9 cellular contexts compared by ENCODE assay signal in the genomic region with DNA sequence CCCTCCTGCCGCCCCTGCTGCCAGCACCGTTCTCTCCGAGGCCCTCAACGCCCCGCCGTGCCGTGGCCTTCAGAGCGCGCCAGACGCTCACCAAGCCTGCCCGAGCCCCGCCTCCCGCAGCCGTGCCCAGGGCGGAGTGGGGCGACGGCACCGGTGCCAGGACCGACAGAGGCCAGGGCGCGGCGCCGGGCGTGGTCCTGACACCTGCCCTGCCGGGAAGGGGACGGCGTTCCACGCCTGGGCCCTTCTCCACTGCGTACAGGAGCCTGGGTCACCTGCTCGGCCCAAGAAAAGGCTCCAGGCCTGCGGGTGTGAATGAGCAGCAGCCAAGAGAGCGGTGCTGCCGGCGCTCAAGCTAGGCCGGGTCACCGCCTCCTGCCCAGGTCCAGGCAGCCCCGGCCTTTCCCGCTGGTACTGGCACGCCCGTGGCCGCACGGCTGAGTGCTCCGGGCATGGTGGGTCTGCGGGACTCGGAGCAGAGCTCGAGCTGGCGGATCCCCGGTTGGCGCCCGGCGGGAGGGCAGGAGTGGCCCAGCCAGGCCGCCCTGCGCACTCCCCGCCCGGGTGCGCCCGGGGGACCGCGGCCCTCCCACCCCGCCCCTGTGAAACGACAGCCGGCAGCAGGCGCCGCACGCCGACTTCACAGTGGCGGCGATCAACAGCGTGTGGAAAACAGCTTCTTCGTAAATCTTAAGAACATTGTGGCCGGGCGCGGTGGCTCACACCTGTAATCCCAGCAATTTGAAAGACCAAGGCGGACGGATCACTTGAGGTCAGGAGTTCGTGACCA. TPM values are rescaled to one million over a fixed set of nuclear protein-coding genes. Genes with fewer than 3 reads are reported as not detected.
DNase-seq lines count a peak whose midpoint lies in the region; ATAC-seq, FAIRE-seq and TF ChIP-seq lines count a peak whose summit lies in the region.
"Had no signal": no experiment of that assay in that cellular context is flagged by ENCODE, and none has a peak within 500 bp of the region (broad histone marks: within the 10 kb centered on the region; RNA-seq: fewer than 3 reads in every experiment).

No MANE protein-coding gene starts in this region.

- POLR2A ChIA-PET in activated CD4-positive, alpha-beta T cell treated with anti-CD3 and anti-CD28 coated beads for 36 hours (lab: Charles Lee) = no interaction called here

- peaks cover 23% of the 10 kb centered on the region for H3K4me1 Mint-ChIP-seq in activated CD4-positive, alpha-beta T cell treated with anti-CD3 and anti-CD28 coated beads for 36 hours
- peaks cover 24 to 36% of the 10 kb centered on the region in 2 donors for H3K4me1 Mint-ChIP-seq in stimulated activated naive B cell treated with anti-CD40 and anti-IgM and Interleukin-4, amounts not matched to agents 10 μg/mL and 1 μg/mL and 100 μg/mL, for 72 hours

- H3K27me3 Mint-ChIP-seq in activated CD4-positive, alpha-beta T cell treated with anti-CD3 and anti-CD28 coated beads for 36 hours = peaks cover 61% of the 10 kb centered on the region
- peaks cover 56 to 71% of the 10 kb centered on the region in 2 donors for H3K27me3 Mint-ChIP-seq in stimulated activated naive B cell treated with anti-CD40 and anti-IgM and Interleukin-4, amounts not matched to agents 10 μg/mL and 1 μg/mL and 100 μg/mL, for 72 hours

- TF ChIP-seq CTCF in astrocyte of the cerebellum (IDR thresholded peaks at IDR 0.05; ENCODE audit: low read depth, low read length, missing control alignments) (no peak), kidney (IDR thresholded peaks at IDR 0.05; ENCODE audit: borderline replicate concordance, extremely low read depth, insufficient read depth) (no peak)

- no peak for FAIRE-seq in kidney (lab: Jason Lieb, UNC)

- peak overlapping the region; percentile 44 for H3K4me3 ChIP-seq in astrocyte of the cerebellum (ENCODE audit: low read depth, low read length)
- peak overlapping the region; percentile 67 to 77 for H3K4me3 ChIP-seq in kidney (ENCODE audit: low read length in 2 of 2)

- peaks cover 4 to 21% of the 10 kb centered on the region in 2 donors for H3K4me1 ChIP-seq in kidney (ENCODE audit: control insufficient read depth in 1 of 2, insufficient read depth in 1 of 2, low read depth in 1 of 2, low read length in 2 of 2)

- in situ Hi-C loops in astrocyte of the cerebellum (cut with HindIII; ENCODE audit: low sequenced_read_pairs) = no loop called here

- H3K27ac Mint-ChIP-seq in activated CD4-positive, alpha-beta T cell treated with anti-CD3 and anti-CD28 coated beads for 36 hours = no peak overlapping the region
- no peak overlapping the region for H3K27ac Mint-ChIP-seq in stimulated activated naive B cell treated with anti-CD40 and anti-IgM and Interleukin-4, amounts not matched to agents 10 μg/mL and 1 μg/mL and 100 μg/mL, for 72 hours

- H3K9me3 ChIP-seq in kidney (ENCODE audit: control insufficient read depth in 1 of 2, low read length in 2 of 2) = peaks cover 4 to 6% of the 10 kb centered on the region in 2 donors

- CTCF ChIA-PET in activated CD4-positive, alpha-beta T cell treated with anti-CD3 and anti-CD28 coated beads for 36 hours (lab: Charles Lee) = interaction anchor here (0.8 kb wide), 1 partner anchor 12 kb away, joined by 3 read pairs; no protein-coding TSS in a partner anchor

- DNase-seq in activated CD4-positive, alpha-beta T cell treated with anti-CD3 and anti-CD28 coated beads for 36 hours = peak; percentile 41
- no peak for DNase-seq in activated CD4-positive, alpha-beta T cell treated with anti-CD3 and anti-CD28 coated beads, Interleukin-2, amount 50 U/mL, for 4 hours
- no peak for DNase-seq in astrocyte of the cerebellum (ENCODE audit: low read depth)
- peak; percentile 94 for DNase-seq in kidney
- DNase-seq in stimulated activated naive B cell treated with anti-CD40 and anti-IgM and Interleukin-4, amounts not matched to agents 10 μg/mL and 1 μg/mL and 100 μg/mL, for 72 hours = no peak
- DNase-seq in HuH-7 (ENCODE audit: low spot score) = no peak
- no peak for DNase-seq in NCI-H1694 (lab: John Stamatoyannopoulos, UW)

- intact Hi-C loops in activated CD4-positive, alpha-beta T cell treated with anti-CD3 and anti-CD28 coated beads for 36 hours (cut with DNase I, micrococcal nuclease) = no loop called here
- intact Hi-C loops in kidney (cut with DNase I) = no loop called here

- H3K27ac ChIP-seq in kidney (ENCODE audit: low read depth in 2 of 2, low read length in 2 of 2) = peak overlapping the region in 1 of 2 donors; percentile 23

- H3K36me3 ChIP-seq in kidney (ENCODE audit: control insufficient read depth in 1 of 2, insufficient read depth in 2 of 2, low read length in 2 of 2) = no peaks in the 10 kb centered on the region

- H3K36me3 Mint-ChIP-seq in activated CD4-positive, alpha-beta T cell treated with anti-CD3 and anti-CD28 coated beads for 36 hours (ENCODE audit: low read depth) = peaks cover 12% of the 10 kb centered on the region
- H3K36me3 Mint-ChIP-seq in stimulated activated naive B cell treated with anti-CD40 and anti-IgM and Interleukin-4, amounts not matched to agents 10 μg/mL and 1 μg/mL and 100 μg/mL, for 72 hours = peaks cover 5 to 10% of the 10 kb centered on the region in 2 donors

- peaks cover 13% of the 10 kb centered on the region for H3K9me3 Mint-ChIP-seq in activated CD4-positive, alpha-beta T cell treated with anti-CD3 and anti-CD28 coated beads for 36 hours (ENCODE audit: low read depth)
- peaks cover 9 to 10% of the 10 kb centered on the region in 2 donors for H3K9me3 Mint-ChIP-seq in stimulated activated naive B cell treated with anti-CD40 and anti-IgM and Interleukin-4, amounts not matched to agents 10 μg/mL and 1 μg/mL and 100 μg/mL, for 72 hours

- H3K9ac ChIP-seq in kidney (ENCODE audit: low read length in 2 of 2) = no peak overlapping the region

- peak overlapping the region; percentile 77 for H3K4me3 Mint-ChIP-seq in activated CD4-positive, alpha-beta T cell treated with anti-CD3 and anti-CD28 coated beads for 36 hours
- peak overlapping the region; percentile 85 for H3K4me3 Mint-ChIP-seq in stimulated activated naive B cell treated with anti-CD40 and anti-IgM and Interleukin-4, amounts not matched to agents 10 μg/mL and 1 μg/mL and 100 μg/mL, for 72 hours

- ATAC-seq in activated CD4-positive, alpha-beta T cell treated with anti-CD3 and anti-CD28 coated beads for 36 hours = peak; percentile 17
- ATAC-seq in stimulated activated naive B cell treated with anti-CD40 and anti-IgM and Interleukin-4, amounts not matched to agents 10 μg/mL and 1 μg/mL and 100 μg/mL, for 72 hours (replicated peaks) = peak; percentile 19 to 25
- ATAC-seq in GM21367 (IDR thresholded peaks at IDR 0.05; ENCODE audit: unreplicated experiment) = no peak

RNA-seq across cellular contexts. Expression of a gene that starts 4.2 kb away (rescaled TPM):
- total RNA-seq in activated CD4-positive, alpha-beta T cell treated with anti-CD3 and anti-CD28 coated beads for 36 hours = not detected
- total RNA-seq in kidney = 2.5 TPM
- polyA plus RNA-seq in kidney (ENCODE audit: insufficient read depth, low read depth, low replicate concordance) = 0.45 TPM
- total RNA-seq: Daoy had no signal

Comparison
In these comparisons a context has a peak if more than half of its experiments do, and no peak if none do; other contexts are left out.
1. DNase-seq: peak in activated CD4-positive, alpha-beta T cell treated with anti-CD3 and anti-CD28 coated beads for 36 hours (single experiment) and kidney (single experiment); none in activated CD4-positive, alpha-beta T cell treated with anti-CD3 and anti-CD28 coated beads, Interleukin-2, amount 50 U/mL, for 4 hours (0 of 2), astrocyte of the cerebellum (single experiment), stimulated activated naive B cell treated with anti-CD40 and anti-IgM and Interleukin-4, amounts not matched to agents 10 μg/mL and 1 μg/mL and 100 μg/mL, for 72 hours (single experiment), HuH-7 (single experiment) and NCI-H1694 (single experiment).